1 cellular context compared by ENCODE assay signal in genomic region chr1:17594026-17594425, GRCh38.
TF ChIP-seq lines count a peak whose summit lies in the region.

No MANE protein-coding gene starts in this region.

TF ChIP-seq in GM23338, 12 proteins besides CTCF, POLR2A, EP300 and RAD21 (continued from another document):
- TF ChIP-seq ZNF462 (CRISPR knock-in tag; IDR thresholded peaks at IDR 0.05) (no peak), REST (IDR thresholded peaks at IDR 0.05; ENCODE audit: unreplicated experiment) (no peak), POLR2AphosphoS5 (IDR thresholded peaks at IDR 0.05; ENCODE audit: low read depth) (no peak), NANOG (IDR thresholded peaks at IDR 0.05; ENCODE audit: borderline replicate concordance) (no peak), STAT1 (IDR thresholded peaks at IDR 0.05; ENCODE audit: unreplicated experiment) (no peak), JUNB (IDR thresholded peaks at IDR 0.05; ENCODE audit: unreplicated experiment) (no peak), ZNF331 (CRISPR knock-in tag; IDR thresholded peaks at IDR 0.05; ENCODE audit: low read depth) (no peak), EZH2 (IDR thresholded peaks at IDR 0.05; ENCODE audit: low read depth, unreplicated experiment) (no peak)
